ENCODE assay signal across 16 cellular contexts in genomic region chr7:146557971-146558469, GRCh38.
DNase-seq lines count a peak whose midpoint lies in the region; ATAC-seq and TF ChIP-seq lines count a peak whose summit lies in the region.
"Had no signal": no experiment of that assay in that cellular context is flagged by ENCODE, and none has a peak within 500 bp of the region (broad histone marks: within the 10 kb centered on the region; RNA-seq: fewer than 3 reads in every experiment).

No MANE protein-coding gene starts in this region.

- H3K9me2 ChIP-seq in SK-N-SH (no peaks in the 10 kb centered on the region), OCI-LY1 (ENCODE audit: low read depth, low read length) (no peaks in the 10 kb centered on the region)

- CTCF ChIA-PET in SK-N-SH (lab: Yijun Ruan, JAX), result no interaction called here

- POLR2A ChIA-PET in SK-N-SH (lab: Yijun Ruan, JAX), result no interaction called here

- no peak overlapping the region for H2AFZ ChIP-seq in SK-N-SH (ENCODE audit: low read depth)
- peak overlapping the region; percentile 32; the same call in 1 of the 2 replicates for H2AFZ ChIP-seq in OCI-LY1 (ENCODE audit: low read length)
- H2AFZ ChIP-seq: GM23338 had no signal

- TF ChIP-seq EP300 in SK-N-SH (IDR thresholded peaks at IDR 0.05; ENCODE audit: borderline replicate concordance in 1 of 2, low read depth in 1 of 2, low read length in 1 of 2), result no peak

- no peak overlapping the region for H3K4me3 ChIP-seq in SK-N-SH (ENCODE audit: low read depth in 2 of 2, low read length in 1 of 2)
- no peak overlapping the region for H3K4me3 ChIP-seq in OCI-LY1 (ENCODE audit: low read depth, low read length, poor library complexity, severe bottlenecking)
- H3K4me3 ChIP-seq: GM23338 had no signal

- H3K27ac ChIP-seq in SK-N-SH (ENCODE audit: low read depth in 2 of 2, low read length in 1 of 2) (no peak overlapping the region), OCI-LY1 (ENCODE audit: low read depth, low read length, poor library complexity, severe bottlenecking) (peak overlapping the region; percentile 4)
- H3K27ac ChIP-seq: C4-2B had no signal

- no peaks in the 10 kb centered on the region for H3K9me3 ChIP-seq in SK-N-SH
- H3K9me3 ChIP-seq in OCI-LY1 (ENCODE audit: low read length), result no peaks in the 10 kb centered on the region; the same call in 1 of the 2 replicates

- H3F3A ChIP-seq in SK-N-SH (replicated peaks; ENCODE audit: insufficient read depth) (no peaks in the 10 kb centered on the region), OCI-LY1 (ENCODE audit: insufficient read depth, low read length) (no peaks in the 10 kb centered on the region; the same call in 1 of the 2 replicates)

- no peak overlapping the region for H3K9ac ChIP-seq in SK-N-SH
- no peak overlapping the region for H3K9ac ChIP-seq in OCI-LY1 (ENCODE audit: low read length)

- no peak for TF ChIP-seq RAD21 in SK-N-SH (IDR thresholded peaks at IDR 0.05; ENCODE audit: low read length)

- H3K27me3 ChIP-seq in SK-N-SH (ENCODE audit: insufficient read depth) (no peaks in the 10 kb centered on the region), OCI-LY1 (ENCODE audit: insufficient read depth, low read length) (no peaks in the 10 kb centered on the region)

- intact Hi-C loops in left ventricle myocardium superior (cut with micrococcal nuclease), result no loop called here

- H3K79me2 ChIP-seq in SK-N-SH (ENCODE audit: insufficient read depth), result no peaks in the 10 kb centered on the region
- H3K79me2 ChIP-seq in OCI-LY1 (ENCODE audit: insufficient read depth, low read length), result no peaks in the 10 kb centered on the region

- 18% methylated on average over 4 of the region's 4 CpGs for WGBS in SK-N-SH (ENCODE audit: low lambda C conversion rate)

- in situ Hi-C loops in G401 (cut with HindIII; ENCODE audit: low sequenced_read_pairs), result no loop called here

- TF ChIP-seq CTCF in SK-N-SH (IDR thresholded peaks at IDR 0.05) (no peak), OCI-LY1 (IDR thresholded peaks at IDR 0.05; ENCODE audit: low read length) (no peak)

- DNase-seq in SK-N-SH (no peak), G401 (ENCODE audit: low spot score) (peak; percentile 7), left kidney (ENCODE audit: low read depth, low spot score) (peak; percentile 32), left ventricle myocardium superior (no peak)
- no peak for DNase-seq in stimulated activated naive CD4-positive, alpha-beta T cell treated with Interleukin-2 at 50 U/mL for 16 hours (lab: John Stamatoyannopoulos, UW)
- DNase-seq: ACHN; CD4-positive, alpha-beta T cell; DMS153; DND-41; EL; HCEC 1CT; KBM-7 had no signal

- ATAC-seq in SK-N-SH treated with all-trans-retinoic acid at 6 μM for 48 hours (no peak), left ventricle myocardium superior (no peak)
- ATAC-seq: GM23338 had no signal

- no peak overlapping the region for H3K4me2 ChIP-seq in SK-N-SH
- H3K4me2 ChIP-seq in OCI-LY1 (ENCODE audit: low read length), result no peak overlapping the region
- H3K4me2 ChIP-seq: GM23338 had no signal

- H3K36me3 ChIP-seq in SK-N-SH (replicated peaks in 1 of 2; ENCODE audit: control insufficient read depth in 1 of 2, insufficient read depth in 2 of 2, low read length in 1 of 2), result no peaks in the 10 kb centered on the region
- H3K36me3 ChIP-seq in OCI-LY1 (ENCODE audit: insufficient read depth, low read length), result no peaks in the 10 kb centered on the region; the same call in 1 of the 2 replicates

- no peaks in the 10 kb centered on the region for H4K20me1 ChIP-seq in SK-N-SH (ENCODE audit: insufficient read depth)
- no peaks in the 10 kb centered on the region for H4K20me1 ChIP-seq in OCI-LY1 (ENCODE audit: insufficient read depth, low read length)

- H3K4me1 ChIP-seq in SK-N-SH (ENCODE audit: control insufficient read depth in 1 of 2, insufficient read depth in 2 of 2, low read depth in 1 of 2, low read length in 1 of 2) (peaks cover 0 to 3% of the 10 kb centered on the region in 2 experiments; a peak in 1 of 4 replicates), OCI-LY1 (ENCODE audit: insufficient read depth, low read length, severe bottlenecking) (peaks cover 56% of the 10 kb centered on the region)

TF ChIP-seq in SK-N-SH, 30 proteins besides CTCF, POLR2A, EP300 and RAD21:
- no peak for TF ChIP-seq SIN3A (IDR thresholded peaks at IDR 0.05; ENCODE audit: borderline replicate concordance, low read depth, low read length)
- no peak for TF ChIP-seq FOXJ3 (CRISPR knock-in tag; IDR thresholded peaks at IDR 0.05)
- TF ChIP-seq PBX3 (IDR thresholded peaks at IDR 0.05), result no peak
- 0 out of 2 replicates have a peak, but pooled peaks have one; percentile 19 for TF ChIP-seq MXI1 (IDR thresholded peaks at IDR 0.05; ENCODE audit: low read depth, low read length)
- TF ChIP-seq MEF2A (IDR thresholded peaks at IDR 0.05; ENCODE audit: borderline replicate concordance, low read depth), result no peak
- TF ChIP-seq RFX5 (IDR thresholded peaks at IDR 0.05; ENCODE audit: low read length), result no peak
- no peak for TF ChIP-seq USF2 (IDR thresholded peaks at IDR 0.05; ENCODE audit: borderline replicate concordance, low read depth, low read length)

TF ChIP-seq in SK-N-SH treated with all-trans-retinoic acid at 6 μM for 48 hours, 23 proteins besides CTCF, POLR2A, EP300 and RAD21:
- TF ChIP-seq TOX (CRISPR knock-in tag; IDR thresholded peaks at IDR 0.05; ENCODE audit: borderline replicate concordance) (no peak), ZC3H10 (CRISPR knock-in tag; IDR thresholded peaks at IDR 0.05) (no peak), ZFP30 (CRISPR knock-in tag; IDR thresholded peaks at IDR 0.05) (no peak), ESRRG (CRISPR knock-in tag; IDR thresholded peaks at IDR 0.05) (no peak), CREB5 (CRISPR knock-in tag; IDR thresholded peaks at IDR 0.05; ENCODE audit: low read depth) (no peak), BACH2 (CRISPR knock-in tag; IDR thresholded peaks at IDR 0.05; ENCODE audit: borderline replicate concordance) (no peak), TCF4 (CRISPR knock-in tag; IDR thresholded peaks at IDR 0.05; ENCODE audit: borderline replicate concordance) (no peak), SNAI2 (CRISPR knock-in tag; IDR thresholded peaks at IDR 0.05) (no peak), RARB (CRISPR knock-in tag; IDR thresholded peaks at IDR 0.05) (no peak), CSRNP3 (CRISPR knock-in tag; IDR thresholded peaks at IDR 0.05) (no peak), POU6F1 (CRISPR knock-in tag; IDR thresholded peaks at IDR 0.05; ENCODE audit: borderline replicate concordance, low read depth) (no peak), ZNF565 (CRISPR knock-in tag; conservative IDR thresholded peaks at IDR 0.05; ENCODE audit: low read depth) (no peak), ZNF70 (CRISPR knock-in tag; IDR thresholded peaks at IDR 0.05) (no peak), ARNTL (CRISPR knock-in tag; IDR thresholded peaks at IDR 0.05; ENCODE audit: borderline replicate concordance, low read depth) (no peak), ZNF8 (CRISPR knock-in tag; IDR thresholded peaks at IDR 0.05) (no peak), ZFP3 (CRISPR knock-in tag; IDR thresholded peaks at IDR 0.05) (no peak), ISL1 (CRISPR knock-in tag; IDR thresholded peaks at IDR 0.05) (no peak)

Comparison
In these comparisons a context has a peak if more than half of its experiments do, and no peak if none do; other contexts are left out.
1. DNase-seq: peak in G401 (single experiment) and left kidney (single experiment); none in SK-N-SH (single experiment), stimulated activated naive CD4-positive, alpha-beta T cell treated with Interleukin-2 at 50 U/mL for 16 hours (single experiment) and left ventricle myocardium superior (single experiment).